9 cellular contexts compared by ENCODE assay signal in the genomic region with DNA sequence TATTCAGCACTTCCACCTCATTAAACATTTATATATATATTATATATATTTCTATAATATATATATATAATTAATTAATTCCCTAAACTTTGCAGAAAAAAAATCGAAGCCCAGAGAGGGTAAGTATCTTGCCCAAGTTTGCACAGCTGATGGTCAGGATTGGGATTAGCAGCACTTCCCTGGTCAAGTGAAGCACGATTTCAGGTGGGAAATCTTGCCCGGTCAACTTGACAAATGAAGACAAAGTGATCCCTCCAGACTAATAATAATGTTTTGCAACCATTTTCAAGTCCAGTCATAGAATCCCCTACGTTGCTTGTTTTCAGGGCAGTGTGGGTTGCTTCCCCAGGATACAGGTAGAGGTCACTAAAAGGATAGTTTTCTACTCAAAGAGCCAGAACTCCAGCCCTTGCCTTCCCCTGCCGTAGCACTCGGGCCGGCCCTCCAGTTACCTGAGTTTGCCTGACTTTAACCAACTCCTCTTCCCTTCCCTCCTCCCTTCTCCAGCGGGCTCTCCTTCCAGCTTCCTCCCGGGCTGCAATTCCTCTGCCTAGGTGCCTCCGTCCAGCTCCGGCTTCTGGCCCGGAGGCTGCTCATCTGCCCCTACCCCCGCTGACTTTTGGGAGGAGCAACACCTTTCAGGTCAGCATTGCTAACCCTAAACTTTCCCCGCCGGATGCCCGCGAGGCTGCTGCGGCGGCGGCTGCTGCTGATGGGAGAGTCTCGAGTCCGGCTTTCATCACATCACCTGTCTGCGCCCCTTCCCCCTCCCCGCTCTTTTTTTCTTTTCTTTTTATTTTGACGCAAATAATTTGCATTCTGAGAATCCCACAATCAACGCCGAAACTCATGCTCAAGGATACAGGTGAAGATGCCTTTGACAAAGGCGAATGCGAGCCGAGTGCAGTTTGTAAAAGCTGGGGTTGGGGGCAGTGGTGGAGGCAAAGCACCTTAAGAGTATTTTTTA. TPM values are rescaled to one million over a fixed set of nuclear protein-coding genes. Genes with fewer than 3 reads are reported as not detected.
DNase-seq lines count a peak whose midpoint lies in the region; ATAC-seq and TF ChIP-seq lines count a peak whose summit lies in the region.
"Had no signal": no experiment of that assay in that cellular context is flagged by ENCODE, and none has a peak within 500 bp of the region (broad histone marks: within the 10 kb centered on the region; RNA-seq: fewer than 3 reads in every experiment).

No MANE protein-coding gene starts in this region.

- no peaks in the 10 kb centered on the region for H3K9me3 ChIP-seq in heart right ventricle

- H3K4me1 ChIP-seq in heart right ventricle: peaks cover 0 to 19% (median 9%) of the 10 kb centered on the region in 9 donors

- ATAC-seq in GM18867 (IDR thresholded peaks at IDR 0.05; ENCODE audit: unreplicated experiment): peak; percentile 65
- ATAC-seq in HG03108 (IDR thresholded peaks at IDR 0.05; ENCODE audit: unreplicated experiment): peak; percentile 49
- ATAC-seq in T-cell (replicated peaks in 1 of 4): no peak
- no peak for ATAC-seq in heart right ventricle

- no peak for TF ChIP-seq CTCF in AG10803 (conservative IDR thresholded peaks at IDR 0.05; ENCODE audit: low read length)
- TF ChIP-seq CTCF in heart right ventricle (IDR thresholded peaks at IDR 0.05): peak in 1 of 9 donors; percentile 17
- TF ChIP-seq CTCF in retinal pigment epithelial cell (conservative IDR thresholded peaks at IDR 0.05; ENCODE audit: low read depth, low read length): peak; percentile 12

- H3K4me3 Mint-ChIP-seq in T-cell: peak overlapping the region; percentile 44 to 72 (median 65)

- H3K36me3 Mint-ChIP-seq in T-cell: no peaks in the 10 kb centered on the region

- no peak for DNase-seq in AG10803 (ENCODE audit: low read depth)
- peak in 1 of 34 experiments; percentile 4 for DNase-seq in T-cell
- DNase-seq in heart right ventricle: no peak
- no peak for DNase-seq in retinal pigment epithelial cell (ENCODE audit: low read depth)
- DNase-seq in NCI-H1694 treated with DMSO at 0.1 percent for 48 hours (lab: John Stamatoyannopoulos, UW): no peak
- no peak for DNase-seq in NK-92 treated with Interleukin-12 subunit alpha and Interleukin-12 subunit beta, amount 100 ng/mL, for 24 hours (lab: John Stamatoyannopoulos, UW)

- peaks cover 8 to 18% (median 16%) of the 10 kb centered on the region in 3 donors for H3K4me1 Mint-ChIP-seq in T-cell

- peaks cover 77 to 83% of the 10 kb centered on the region in 2 donors for H3K27me3 Mint-ChIP-seq in T-cell

- H3K4me3 ChIP-seq in AG10803 (ENCODE audit: low read length) (peak overlapping the region; percentile 29), heart right ventricle (peak overlapping the region in 9 of 10 donors; percentile 19 to 54 (median 45)), retinal pigment epithelial cell (ENCODE audit: low read length) (peak overlapping the region; percentile 27)

- peaks cover 0 to 64% (median 52%) of the 10 kb centered on the region in 7 donors for H3K27me3 ChIP-seq in heart right ventricle

- 9% methylated on average over 30 of the region's 30 CpGs for WGBS in heart right ventricle, 2 donors

- H3K9me3 Mint-ChIP-seq in T-cell: no peaks in the 10 kb centered on the region

- intact Hi-C loops in heart right ventricle (cut with DNase I): no loop called here

- H3K27ac ChIP-seq in heart right ventricle: no peak overlapping the region

- CTCF ChIA-PET in T-cell (lab: Charles Lee): no interaction called here

- H3K27ac Mint-ChIP-seq in T-cell: no peak overlapping the region

- no peaks in the 10 kb centered on the region for H3K36me3 ChIP-seq in heart right ventricle

- POLR2A ChIA-PET in T-cell (lab: Charles Lee): no interaction called here

RNA-seq across cellular contexts. Expression of a gene that starts 0.9 kb away (rescaled TPM):
- total RNA-seq in T-cell: under 1 TPM in 3 of 5 donors, not detected in 2; 0.16 to 0.23 (median 0.23) TPM
- 1 to 10 TPM in 2 of 10 donors, under 1 TPM in 8; 0.08 to 1.3 (median 0.61) TPM for total RNA-seq in heart right ventricle
- polyA plus RNA-seq in heart right ventricle: under 1 TPM; 0.04 to 0.15 TPM
- total RNA-seq: pulmonary artery endothelial cell had no signal

Comparison
In these comparisons a context has a peak if more than half of its experiments do, and no peak if none do; other contexts are left out.
1. ATAC-seq: peak in GM18867 (single experiment) and HG03108 (single experiment); none in T-cell (0 of 4) and heart right ventricle (0 of 8).
2. Peak in every context shown above with its lines, with median percentiles within 50 percentile points of each other: H3K4me3 ChIP-seq.